In genomic region chr4:26024079-26024478, GRCh38 we compare ENCODE assay signal across 24 cellular contexts.
A peak's percentile ranks its signal among the peaks of the same experiment; 100 is the strongest.
DNase-seq lines count a peak whose midpoint lies in the region; ATAC-seq, FAIRE-seq and TF ChIP-seq lines count a peak whose summit lies in the region.
"Had no signal": no experiment of that assay in that cellular context is flagged by ENCODE, and none has a peak within 500 bp of the region (broad histone marks: within the 10 kb centered on the region; RNA-seq: fewer than 3 reads in every experiment).

No MANE protein-coding gene starts in this region.

- H2BK120ac ChIP-seq in IMR-90 (ENCODE audit: low read depth, low read length): no peak overlapping the region

- H3K9me1 ChIP-seq in IMR-90 (ENCODE audit: insufficient read depth, low read length): peaks cover 4% of the 10 kb centered on the region; the same call in 1 of the 2 replicates

- no peaks in the 10 kb centered on the region for H3K9me3 ChIP-seq in IMR-90 (ENCODE audit: control insufficient read depth, insufficient read depth, low read length)
- no peaks in the 10 kb centered on the region for H3K9me3 ChIP-seq in astrocyte (ENCODE audit: insufficient read depth, low read depth, low read length)
- no peaks in the 10 kb centered on the region for H3K9me3 ChIP-seq in T-helper 17 cell (ENCODE audit: control insufficient read depth, low read length, poor library complexity, severe bottlenecking)
- H3K9me3 ChIP-seq: BE2C had no signal

- no peak overlapping the region for H3K4me2 ChIP-seq in IMR-90 (ENCODE audit: low read depth, low read length)
- H3K4me2 ChIP-seq in astrocyte (ENCODE audit: low read length): no peak overlapping the region

- no peak overlapping the region for H4K8ac ChIP-seq in IMR-90 (ENCODE audit: low read depth in 2 of 2, low read length in 2 of 2)

- BruUV-seq in IMR-90 (replicated peaks; lab: Mats Ljungman, UMichigan): no TSS peak

- no peak for TF ChIP-seq POLR2A in IMR-90 (IDR thresholded peaks at IDR 0.05; ENCODE audit: low read depth, low read length)

- H3K27me3 Mint-ChIP-seq in astrocyte (ENCODE audit: low read depth, unreplicated experiment) (peaks cover 14% of the 10 kb centered on the region), neural crest cell (ENCODE audit: low read depth) (no peaks in the 10 kb centered on the region), T-helper 17 cell (peaks cover 44% of the 10 kb centered on the region)

- H3K23ac ChIP-seq in IMR-90 (ENCODE audit: low read depth, low read length): no peak overlapping the region

- H3K4me3 ChIP-seq in IMR-90 (ENCODE audit: insufficient read depth, low read depth, low read length): no peak overlapping the region
- no peak overlapping the region for H3K4me3 ChIP-seq in astrocyte (ENCODE audit: insufficient read depth, low read depth, low read length)
- H3K4me3 ChIP-seq: GM23248, K562 had no signal

- H4K5ac ChIP-seq in IMR-90 (ENCODE audit: low read depth, low read length): no peak overlapping the region

- no peaks in the 10 kb centered on the region for H3K79me2 ChIP-seq in astrocyte (ENCODE audit: insufficient read depth, low read length)

- H3K56ac ChIP-seq in IMR-90 (ENCODE audit: extremely low read depth, insufficient read depth, low read length): no peak overlapping the region

- POLR2A ChIA-PET in IMR-90 (lab: Charles Lee; ENCODE audit: unreplicated experiment): no interaction called here

- H2AK9ac ChIP-seq in IMR-90 (replicated peaks; ENCODE audit: low read depth, low read length, poor library complexity): no peak overlapping the region

- no CpG with 5 or more reads among the region's 5 CpGs for WGBS in IMR-90 (ENCODE audit: extremely low coverage in 2 of 2, insufficient read length in 1 of 2), 2 experiments

- H3K36me3 ChIP-seq in IMR-90 (ENCODE audit: control insufficient read depth, insufficient read depth, low read length): no peaks in the 10 kb centered on the region
- no peaks in the 10 kb centered on the region for H3K36me3 ChIP-seq in astrocyte (ENCODE audit: insufficient read depth, low read length)
- H3K36me3 ChIP-seq: BE2C had no signal

- intact Hi-C loops in IMR-90 (cut with micrococcal nuclease): loop anchor here (5.0 to 10.0 kb wide), 2 partner anchors 148 to 701 kb away; no protein-coding TSS in a partner anchor

- H3K79me1 ChIP-seq in IMR-90 (ENCODE audit: low read depth in 1 of 2, low read length in 2 of 2): no peaks in the 10 kb centered on the region

- H3K4me1 Mint-ChIP-seq in astrocyte (ENCODE audit: low read depth, unreplicated experiment) (peaks cover 15% of the 10 kb centered on the region), neural crest cell (peaks cover 12% of the 10 kb centered on the region), T-helper 17 cell (peaks cover 11% of the 10 kb centered on the region)

- no peak overlapping the region for H2BK20ac ChIP-seq in IMR-90 (ENCODE audit: low read depth, low read length)

- H3K14ac ChIP-seq in IMR-90 (replicated peaks; ENCODE audit: low read depth, low read length): 0 out of 2 replicates have a peak overlapping the region, but pooled peaks have one; percentile 6

- no peak overlapping the region; the same call in 1 of the 2 replicates for H3K4ac ChIP-seq in IMR-90 (ENCODE audit: low read depth, low read length)

- H2AK5ac ChIP-seq in IMR-90 (ENCODE audit: low read depth, low read length): no peak overlapping the region

- H3K4me1 ChIP-seq in IMR-90 (ENCODE audit: control insufficient read depth, insufficient read depth, low read length) (peaks cover 18% of the 10 kb centered on the region), astrocyte (ENCODE audit: insufficient read depth, low read length) (peaks cover 32% of the 10 kb centered on the region)
- H3K4me1 ChIP-seq: BE2C had no signal

- DNase-seq in IMR-90: no peak
- no peak for DNase-seq in astrocyte (ENCODE audit: low read depth)
- no peak for DNase-seq in left lobe of liver (ENCODE audit: low spot score)
- no peak for DNase-seq in neural crest cell (ENCODE audit: low read depth, low spot score)
- DNase-seq in pons (ENCODE audit: low spot score): no peak
- no peak for DNase-seq in cerebellar cortex (ENCODE audit: low spot score)
- no peak for DNase-seq in T-helper 17 cell
- DNase-seq in RPMI8226: no peak
- DNase-seq: ACHN; BE2C; C1 segment of cervical spinal cord; CD4-positive, CD25-positive, alpha-beta regulatory T cell; CD8-positive, alpha-beta memory T cell; COR-L47; DMS 273 treated with DMSO at 0.1 percent for 48 hours; GM23248; H7; HFFc6 had no signal

- peaks cover 1% of the 10 kb centered on the region for H3K9me3 Mint-ChIP-seq in astrocyte (ENCODE audit: unreplicated experiment)
- no peaks in the 10 kb centered on the region for H3K9me3 Mint-ChIP-seq in neural crest cell
- H3K9me3 Mint-ChIP-seq: HFFc6 had no signal

- CTCF ChIA-PET in IMR-90 (lab: Yijun Ruan, JAX): no interaction called here

- H4K91ac ChIP-seq in IMR-90 (ENCODE audit: insufficient read depth, low read depth, low read length): no peak overlapping the region

- no peak overlapping the region for H2AFZ ChIP-seq in IMR-90 (replicated peaks; ENCODE audit: low read length, poor library complexity)
- no peak overlapping the region for H2AFZ ChIP-seq in astrocyte (ENCODE audit: low read depth, low read length)
- H2AFZ ChIP-seq: GM23248 had no signal

- ATAC-seq in IMR-90 (ENCODE audit: low read depth) (no peak), left lobe of liver (peak; percentile 53), T-helper 17 cell (no peak)
- ATAC-seq: HCT116, K562 had no signal

- TF ChIP-seq CTCF in IMR-90 (conservative IDR thresholded peaks at IDR 0.05; ENCODE audit: low read depth, low read length) (no peak), astrocyte (IDR thresholded peaks at IDR 0.05; ENCODE audit: insufficient read depth, low read depth, low read length) (no peak), neural crest cell (conservative IDR thresholded peaks at IDR 0.05) (no peak)

- H3K27me3 ChIP-seq in IMR-90 (ENCODE audit: control insufficient read depth, insufficient read depth, low read length): peaks cover 5% of the 10 kb centered on the region
- H3K27me3 ChIP-seq in astrocyte (ENCODE audit: insufficient read depth, low read length): peaks cover 6% of the 10 kb centered on the region
- H3K27me3 ChIP-seq: BE2C had no signal

- no peak overlapping the region for H2BK5ac ChIP-seq in IMR-90 (ENCODE audit: low read depth, low read length, poor library complexity, severe bottlenecking)

- dilution Hi-C loops in IMR-90 (cut with HindIII; ENCODE audit: low sequenced_read_pairs, unreplicated experiment): no loop called here

- H3K18ac ChIP-seq in IMR-90 (ENCODE audit: low read depth, low read length): no peak overlapping the region

- H3K4me3 Mint-ChIP-seq in astrocyte (ENCODE audit: unreplicated experiment) (no peak overlapping the region), neural crest cell (no peak overlapping the region), T-helper 17 cell (no peak overlapping the region)
- H3K4me3 Mint-ChIP-seq: CD4-positive, CD25-positive, alpha-beta regulatory T cell; CD8-positive, alpha-beta memory T cell; HFFc6 had no signal

- no peak for FAIRE-seq in astrocyte (lab: Jason Lieb, UNC)
- FAIRE-seq: A204.1, G401.6, GM12891, GM18507, K562 had no signal

- H4K20me1 ChIP-seq in IMR-90 (ENCODE audit: insufficient read depth, low read length): no peaks in the 10 kb centered on the region
- H4K20me1 ChIP-seq in astrocyte (ENCODE audit: insufficient read depth, low read length): no peaks in the 10 kb centered on the region

- H3K27ac Mint-ChIP-seq in astrocyte (ENCODE audit: unreplicated experiment) (peak overlapping the region; percentile 15), neural crest cell (ENCODE audit: unreplicated experiment) (peak overlapping the region; percentile 48), T-helper 17 cell (no peak overlapping the region)
- H3K27ac Mint-ChIP-seq: CD4-positive, CD25-positive, alpha-beta regulatory T cell; CD8-positive, alpha-beta memory T cell; HFFc6 had no signal

- no peak overlapping the region for H3K9ac ChIP-seq in IMR-90 (ENCODE audit: low read depth, low read length)
- H3K9ac ChIP-seq in astrocyte (ENCODE audit: low read length): no peak overlapping the region

- no peak for TF ChIP-seq RAD21 in IMR-90 (IDR thresholded peaks at IDR 0.05; ENCODE audit: low read length)

- in situ Hi-C loops in IMR-90 (cut with MboI; ENCODE audit: low sequenced_read_pairs): loop anchor here (10.0 kb wide), 2 partner anchors 301 to 381 kb away; partner anchors contain the start of gene RBPJ

- no peak overlapping the region for H2BK15ac ChIP-seq in IMR-90 (ENCODE audit: low read depth, low read length)

- H3K36me3 Mint-ChIP-seq in astrocyte (ENCODE audit: low read depth, unreplicated experiment) (no peaks in the 10 kb centered on the region), neural crest cell (ENCODE audit: low read depth) (no peaks in the 10 kb centered on the region), T-helper 17 cell (ENCODE audit: low read depth) (peaks cover 4% of the 10 kb centered on the region)
- H3K36me3 Mint-ChIP-seq: CD4-positive, CD25-positive, alpha-beta regulatory T cell; CD8-positive, alpha-beta memory T cell had no signal

- H3K27ac ChIP-seq in IMR-90 (ENCODE audit: insufficient read depth, low read length) (no peak overlapping the region), astrocyte (ENCODE audit: low read depth, low read length) (no peak overlapping the region)
- H3K27ac ChIP-seq: GM23248 had no signal

TF ChIP-seq in IMR-90, 13 proteins besides CTCF, POLR2A, EP300 and RAD21:
- TF ChIP-seq SMC3 (IDR thresholded peaks at IDR 0.05; ENCODE audit: low read depth, low read length) (no peak), CEBPB (IDR thresholded peaks at IDR 0.05; ENCODE audit: low read depth, low read length) (no peak), MAZ (IDR thresholded peaks at IDR 0.05; ENCODE audit: borderline replicate concordance, low read depth, low read length) (no peak), NFE2L2 (IDR thresholded peaks at IDR 0.05; ENCODE audit: low read depth, low read length) (no peak), MAFK (IDR thresholded peaks at IDR 0.05; ENCODE audit: low read depth, low read length) (no peak), RCOR1 (IDR thresholded peaks at IDR 0.05; ENCODE audit: insufficient replicate concordance, low read length) (no peak), CHD1 (IDR thresholded peaks at IDR 0.05; ENCODE audit: low read depth, low read length) (no peak)
- TF ChIP-seq, protein P1, sequence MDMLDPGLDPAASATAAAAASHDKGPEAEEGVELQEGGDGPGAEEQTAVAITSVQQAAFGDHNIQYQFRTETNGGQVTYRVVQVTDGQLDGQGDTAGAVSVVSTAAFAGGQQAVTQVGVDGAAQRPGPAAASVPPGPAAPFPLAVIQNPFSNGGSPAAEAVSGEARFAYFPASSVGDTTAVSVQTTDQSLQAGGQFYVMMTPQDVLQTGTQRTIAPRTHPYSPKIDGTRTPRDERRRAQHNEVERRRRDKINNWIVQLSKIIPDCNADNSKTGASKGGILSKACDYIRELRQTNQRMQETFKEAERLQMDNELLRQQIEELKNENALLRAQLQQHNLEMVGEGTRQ (IDR thresholded peaks at IDR 0.05; ENCODE audit: low read depth, low read length): no peak
